ENCODE assay signal across 10 cellular contexts in genomic region chr17:3755335-3756030, GRCh38. TPM values are rescaled to one million over a fixed set of nuclear protein-coding genes. Genes with fewer than 3 reads are reported as not detected.
DNase-seq lines count a peak whose midpoint lies in the region; ATAC-seq, FAIRE-seq and TF ChIP-seq lines count a peak whose summit lies in the region.
"Had no signal": no experiment of that assay in that cellular context is flagged by ENCODE, and none has a peak within 500 bp of the region (broad histone marks: within the 10 kb centered on the region; RNA-seq: fewer than 3 reads in every experiment).

No MANE protein-coding gene starts in this region.

- peaks cover 0 to 8% of the 10 kb centered on the region in 2 donors for H3K4me1 ChIP-seq in thyroid gland

- peak overlapping the region in 1 of 3 donors; percentile 33 for H3K27ac ChIP-seq in thyroid gland

- peak in 1 of 2 donors; percentile 2 for ATAC-seq in activated T-cell treated with anti-CD3 and anti-CD28 coated beads, Interleukin-2, amount 50 U/mL, for 4 hours
- no peak for ATAC-seq in GM18519 (IDR thresholded peaks at IDR 0.05; ENCODE audit: low FRiP score, unreplicated experiment)

- no peak overlapping the region for H3K27ac Mint-ChIP-seq in activated CD4-positive, alpha-beta memory T cell treated with anti-CD3 and anti-CD28 coated beads, Interleukin-2, amount 10 ng/mL, durations not matched to agents 7 days and 5 days

- FAIRE-seq in GM12891 (lab: Jason Lieb, UNC), result no peak
- FAIRE-seq: islet of Langerhans, TTC549 had no signal

- no peaks in the 10 kb centered on the region for H3K36me3 ChIP-seq in thyroid gland

- H3K36me3 Mint-ChIP-seq in activated T-cell treated with anti-CD3 and anti-CD28 coated beads, Interleukin-2, amount 50 U/mL, for 4 hours (ENCODE audit: insufficient read depth), result no peaks in the 10 kb centered on the region
- peaks cover 11% of the 10 kb centered on the region for H3K36me3 Mint-ChIP-seq in activated CD4-positive, alpha-beta memory T cell treated with anti-CD3 and anti-CD28 coated beads, Interleukin-2, amount 10 ng/mL, durations not matched to agents 7 days and 5 days (ENCODE audit: low read depth)

- intact Hi-C loops in thyroid gland (cut with DNase I), result no loop called here

- DNase-seq in activated T-cell treated with anti-CD3 and anti-CD28 coated beads, Interleukin-2, amount 50 U/mL, for 4 hours, result no peak
- no peak for DNase-seq in activated T-cell treated with anti-CD3 and anti-CD28 coated beads for 4 hours
- DNase-seq in activated CD4-positive, alpha-beta memory T cell treated with anti-CD3 and anti-CD28 coated beads, Interleukin-2, amount 10 ng/mL, durations not matched to agents 7 days and 5 days, result no peak
- DNase-seq in kidney tubule cell (ENCODE audit: low spot score), result peak; percentile 9
- DNase-seq in thyroid gland, result peak in 1 of 2 donors; percentile 10
- no peak for DNase-seq in activated CD4-positive, CD25-positive, alpha-beta regulatory T cell (lab: John Stamatoyannopoulos, UW)
- no peak for DNase-seq in GM12891 (ENCODE audit: insufficient read length, low spot score)

- 46 to 59% methylated on average over 16 of the region's 20 CpGs for WGBS in thyroid gland, 2 donors

- peaks cover 25% of the 10 kb centered on the region for H3K4me1 Mint-ChIP-seq in activated T-cell treated with anti-CD3 and anti-CD28 coated beads, Interleukin-2, amount 50 U/mL, for 4 hours (ENCODE audit: low read depth)
- H3K4me1 Mint-ChIP-seq in activated CD4-positive, alpha-beta memory T cell treated with anti-CD3 and anti-CD28 coated beads, Interleukin-2, amount 10 ng/mL, durations not matched to agents 7 days and 5 days, result peaks cover 38% of the 10 kb centered on the region

- H3K9me3 ChIP-seq in thyroid gland, result no peaks in the 10 kb centered on the region

- H3K9me3 Mint-ChIP-seq in activated T-cell treated with anti-CD3 and anti-CD28 coated beads, Interleukin-2, amount 50 U/mL, for 4 hours, result peaks cover 5% of the 10 kb centered on the region
- H3K9me3 Mint-ChIP-seq in activated CD4-positive, alpha-beta memory T cell treated with anti-CD3 and anti-CD28 coated beads, Interleukin-2, amount 10 ng/mL, durations not matched to agents 7 days and 5 days, result peaks cover 10% of the 10 kb centered on the region

- peak overlapping the region; percentile 37 for H3K4me3 Mint-ChIP-seq in activated T-cell treated with anti-CD3 and anti-CD28 coated beads, Interleukin-2, amount 50 U/mL, for 4 hours
- peak overlapping the region; percentile 31 for H3K4me3 Mint-ChIP-seq in activated CD4-positive, alpha-beta memory T cell treated with anti-CD3 and anti-CD28 coated beads, Interleukin-2, amount 10 ng/mL, durations not matched to agents 7 days and 5 days

- TF ChIP-seq POLR2A in thyroid gland (IDR thresholded peaks at IDR 0.05) (no peak), GM12891 (IDR thresholded peaks at IDR 0.05; ENCODE audit: low read depth, low read length) (no peak)

- POLR2A ChIA-PET in activated CD4-positive, alpha-beta memory T cell treated with anti-CD3 and anti-CD28 coated beads, Interleukin-2, amount 10 ng/mL, durations not matched to agents 7 days and 5 days (lab: Charles Lee), result interaction anchor here (1.0 kb wide), 1 partner anchor 11 kb away, joined by 4 read pairs; no protein-coding TSS in a partner anchor

- TF ChIP-seq CTCF in thyroid gland (IDR thresholded peaks at IDR 0.05), result no peak

- no peaks in the 10 kb centered on the region for H3K27me3 ChIP-seq in thyroid gland

- CTCF ChIA-PET in activated CD4-positive, alpha-beta memory T cell treated with anti-CD3 and anti-CD28 coated beads, Interleukin-2, amount 10 ng/mL, durations not matched to agents 7 days and 5 days (lab: Charles Lee), result interaction anchor here (0.8 to 1.6 kb wide), 4 partner anchors 12 to 73 kb away, joined by 3 to 4 read pairs (median 3); no protein-coding TSS in a partner anchor

- H3K4me3 ChIP-seq in thyroid gland (replicated peaks in 1 of 3), result peak overlapping the region in 2 of 3 donors; percentile 35 to 40

- H3K27me3 Mint-ChIP-seq in activated T-cell treated with anti-CD3 and anti-CD28 coated beads, Interleukin-2, amount 50 U/mL, for 4 hours (ENCODE audit: low read depth), result no peaks in the 10 kb centered on the region
- H3K27me3 Mint-ChIP-seq in activated CD4-positive, alpha-beta memory T cell treated with anti-CD3 and anti-CD28 coated beads, Interleukin-2, amount 10 ng/mL, durations not matched to agents 7 days and 5 days, result no peaks in the 10 kb centered on the region

TF ChIP-seq in GM12891, 5 proteins besides CTCF, POLR2A, EP300 and RAD21:
- no peak for TF ChIP-seq POU2F2 (IDR thresholded peaks at IDR 0.05; ENCODE audit: low read depth, low read length)
- TF ChIP-seq POLR2AphosphoS5 (IDR thresholded peaks at IDR 0.05; ENCODE audit: low read depth, low read length), result no peak
- no peak for TF ChIP-seq TAF1 (IDR thresholded peaks at IDR 0.05; ENCODE audit: low read depth, low read length)
- TF ChIP-seq PAX5 (IDR thresholded peaks at IDR 0.05; ENCODE audit: insufficient read depth, low read length, severe bottlenecking), result no peak
- TF ChIP-seq SPI1 (IDR thresholded peaks at IDR 0.05; ENCODE audit: low read depth, low read length), result no peak

RNA-seq across cellular contexts. Expression of gene HASPIN, which starts 31.8 kb away (rescaled TPM):
- total RNA-seq in activated T-cell treated with anti-CD3 and anti-CD28 coated beads, Interleukin-2, amount 50 U/mL, for 4 hours, result 10 to 100 TPM in 2 of 3 donors, 1 to 10 TPM in 1; 7.3 to 12.2 (median 11.1) TPM
- 10 to 100 TPM; 23.8 to 25.2 TPM for total RNA-seq in activated CD4-positive, alpha-beta memory T cell treated with anti-CD3 and anti-CD28 coated beads, Interleukin-2, amount 10 ng/mL, durations not matched to agents 7 days and 5 days
- under 1 TPM in 2 of 4 donors, not detected in 2; 0.13 to 0.21 TPM for total RNA-seq in thyroid gland
- polyA plus RNA-seq in GM12891 (2012; ENCODE audit: low read depth, missing spikeins), result 3.9 TPM

RNA-seq across cellular contexts. Expression of gene ITGAE, which starts 45.5 kb away (rescaled TPM):
- total RNA-seq in activated T-cell treated with anti-CD3 and anti-CD28 coated beads, Interleukin-2, amount 50 U/mL, for 4 hours, result 10 to 100 TPM; 15.0 to 20.6 (median 18.1) TPM
- 10 to 100 TPM; 20.0 to 22.0 TPM for total RNA-seq in activated CD4-positive, alpha-beta memory T cell treated with anti-CD3 and anti-CD28 coated beads, Interleukin-2, amount 10 ng/mL, durations not matched to agents 7 days and 5 days
- total RNA-seq in thyroid gland, result 10 to 100 TPM in 3 of 4 donors, 1 to 10 TPM in 1; 5.5 to 31.9 (median 19.4) TPM
- polyA plus RNA-seq in GM12891 (2012; ENCODE audit: low read depth, missing spikeins), result 15.8 TPM

RNA-seq across cellular contexts. Expression of gene P2RX5, which starts 59.5 kb away (rescaled TPM):
- total RNA-seq in activated T-cell treated with anti-CD3 and anti-CD28 coated beads, Interleukin-2, amount 50 U/mL, for 4 hours, result 10 to 100 TPM; 29.5 to 53.5 (median 30.8) TPM
- total RNA-seq in activated CD4-positive, alpha-beta memory T cell treated with anti-CD3 and anti-CD28 coated beads, Interleukin-2, amount 10 ng/mL, durations not matched to agents 7 days and 5 days, result 10 to 100 TPM; 30.8 to 31.1 TPM
- total RNA-seq in thyroid gland, result under 1 TPM in 1 of 4 donors, not detected in 3; 0.54 TPM
- polyA plus RNA-seq in GM12891 (2012; ENCODE audit: low read depth, missing spikeins), result 14.0 TPM

Comparison
In these comparisons a context has a peak if more than half of its experiments do, and no peak if none do; other contexts are left out.
1. RNA of gene HASPIN, which starts 31.8 kb away (total RNA-seq): 23.8 to 25.2 TPM in activated CD4-positive, alpha-beta memory T cell treated with anti-CD3 and anti-CD28 coated beads, Interleukin-2, amount 10 ng/mL, durations not matched to agents 7 days and 5 days and 7.3 to 12.2 TPM in activated T-cell treated with anti-CD3 and anti-CD28 coated beads, Interleukin-2, amount 50 U/mL, for 4 hours; 0.13 to 0.21 TPM in thyroid gland; every median in the first group is over 4 times any median in the second.
2. RNA of gene P2RX5, which starts 59.5 kb away (total RNA-seq): 30.8 to 31.1 TPM in activated CD4-positive, alpha-beta memory T cell treated with anti-CD3 and anti-CD28 coated beads, Interleukin-2, amount 10 ng/mL, durations not matched to agents 7 days and 5 days and 29.5 to 53.5 TPM in activated T-cell treated with anti-CD3 and anti-CD28 coated beads, Interleukin-2, amount 50 U/mL, for 4 hours; 0.54 TPM in thyroid gland; every median in the first group is over 10 times any median in the second.